8 cellular contexts compared by ENCODE assay signal in the genomic region with DNA sequence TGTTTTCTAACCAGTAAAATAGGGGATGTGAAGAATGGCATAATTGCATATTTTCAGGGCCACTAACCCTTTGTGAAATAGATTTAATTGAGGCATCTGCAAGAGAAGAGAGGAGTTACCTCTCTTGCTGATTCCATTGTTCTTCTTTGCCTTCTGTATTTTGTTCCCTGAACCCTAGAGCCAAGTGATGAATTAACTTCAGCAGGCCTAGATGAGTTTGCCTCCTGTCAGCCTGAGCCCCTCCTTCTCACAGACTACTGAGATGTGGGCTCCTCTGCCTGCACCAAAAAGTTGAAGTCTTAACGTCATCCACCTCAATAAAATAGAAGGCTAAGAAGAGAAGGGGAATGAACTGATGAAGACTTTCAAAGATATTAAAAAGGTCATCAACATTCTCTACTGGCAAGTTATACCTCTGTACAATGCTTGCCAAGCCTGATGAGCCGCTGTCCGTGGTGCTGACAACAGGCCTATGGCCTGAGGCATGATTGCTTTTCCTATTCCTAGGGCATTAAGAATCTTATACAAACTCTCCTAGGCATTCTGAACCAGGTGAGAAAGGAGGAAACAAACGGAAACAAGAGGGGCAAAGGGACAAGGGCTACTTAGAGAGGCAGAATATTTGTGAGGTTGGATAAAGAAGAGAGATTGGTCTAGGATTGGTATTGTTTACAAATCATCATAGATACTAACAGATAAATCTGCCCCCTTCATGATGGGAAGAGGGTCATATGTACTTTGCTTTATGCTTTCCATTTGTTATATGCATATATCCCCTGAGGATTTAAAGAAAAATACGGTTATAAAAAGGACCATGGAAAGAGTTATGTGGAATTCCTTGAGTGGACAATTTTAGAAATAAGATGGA. TPM values are rescaled to one million over a fixed set of nuclear protein-coding genes. Genes with fewer than 3 reads are reported as not detected.
DNase-seq lines count a peak whose midpoint lies in the region; ATAC-seq, FAIRE-seq and TF ChIP-seq lines count a peak whose summit lies in the region.

No MANE protein-coding gene starts in this region.

- H3K27ac ChIP-seq in RWPE2 (ENCODE audit: poor library complexity, severe bottlenecking) (no peak overlapping the region), endothelial cell of umbilical vein (ENCODE audit: insufficient read depth, low read depth, low read length) (no peak overlapping the region), small intestine (ENCODE audit: low read depth in 1 of 2, low read length in 1 of 2) (no peak overlapping the region)

- H3K9ac ChIP-seq in endothelial cell of umbilical vein (replicated peaks; ENCODE audit: extremely low read depth, insufficient read depth, low read length) = no peak overlapping the region

- no peaks in the 10 kb centered on the region for H3K9me3 Mint-ChIP-seq in HFFc6

- no peaks in the 10 kb centered on the region for H3K79me2 ChIP-seq in endothelial cell of umbilical vein (ENCODE audit: control insufficient read depth, insufficient read depth, low read length)

- H3K36me3 Mint-ChIP-seq in HFFc6 (ENCODE audit: low read depth) = no peaks in the 10 kb centered on the region

- H3K27ac Mint-ChIP-seq in HFFc6 = no peak overlapping the region

- no peak overlapping the region for H3K4me2 ChIP-seq in endothelial cell of umbilical vein (ENCODE audit: insufficient read depth, low read length)

- no peak overlapping the region for H3K4me3 ChIP-seq in RWPE2 (ENCODE audit: severe bottlenecking)
- H3K4me3 ChIP-seq in endothelial cell of umbilical vein (replicated peaks in 1 of 3; ENCODE audit: insufficient read depth in 1 of 3, low read depth in 1 of 3, low read length in 3 of 3) = no peak overlapping the region
- H3K4me3 ChIP-seq in small intestine (ENCODE audit: low read depth in 1 of 2, low read length in 2 of 2) = no peak overlapping the region

- no peak overlapping the region for H3K4me3 Mint-ChIP-seq in HFFc6

- H3K4me1 ChIP-seq in RWPE2 (ENCODE audit: insufficient read depth, poor library complexity, severe bottlenecking) (no peaks in the 10 kb centered on the region), endothelial cell of umbilical vein (ENCODE audit: control insufficient read depth, extremely low read depth, insufficient read depth, low read length) (no peaks in the 10 kb centered on the region), small intestine (ENCODE audit: control insufficient read depth in 2 of 2, insufficient read depth in 1 of 2, low read depth in 1 of 2, low read length in 1 of 2) (no peaks in the 10 kb centered on the region)

- CTCF ChIA-PET in endothelial cell of umbilical vein (lab: Charles Lee) = no interaction called here

- POLR2A ChIA-PET in endothelial cell of umbilical vein (lab: Charles Lee) = no interaction called here

- H3K36me3 ChIP-seq in RWPE2 (ENCODE audit: low read depth) (no peaks in the 10 kb centered on the region), endothelial cell of umbilical vein (ENCODE audit: control insufficient read depth in 2 of 2, extremely low read depth in 1 of 2, insufficient read depth in 2 of 2, low read length in 2 of 2) (no peaks in the 10 kb centered on the region), small intestine (ENCODE audit: control insufficient read depth in 2 of 2, insufficient read depth in 2 of 2, low read length in 2 of 2) (no peaks in the 10 kb centered on the region)

- no peaks in the 10 kb centered on the region for H3K27me3 ChIP-seq in RWPE2 (ENCODE audit: insufficient read depth, poor library complexity, severe bottlenecking)
- H3K27me3 ChIP-seq in endothelial cell of umbilical vein (ENCODE audit: control insufficient read depth in 2 of 2, insufficient read depth in 2 of 2, low read length in 2 of 2) = no peaks in the 10 kb centered on the region
- no peaks in the 10 kb centered on the region for H3K27me3 ChIP-seq in small intestine (ENCODE audit: control insufficient read depth in 2 of 2, insufficient read depth in 2 of 2, low read length in 2 of 2)

- peaks cover 8% of the 10 kb centered on the region; the same call in 1 of the 2 replicates for H3K27me3 Mint-ChIP-seq in HFFc6 (ENCODE audit: insufficient read depth)

- intact Hi-C loops in endothelial cell of umbilical vein (cut with micrococcal nuclease) = no loop called here

- BruUV-seq in endothelial cell of umbilical vein (replicated peaks; lab: Mats Ljungman, UMichigan) = no TSS peak

- H3K9me1 ChIP-seq in endothelial cell of umbilical vein (replicated peaks; ENCODE audit: control insufficient read depth, extremely low read depth, insufficient read depth, low read length) = no peaks in the 10 kb centered on the region

- no peaks in the 10 kb centered on the region for H4K20me1 ChIP-seq in endothelial cell of umbilical vein (replicated peaks; ENCODE audit: control insufficient read depth, extremely low read depth, insufficient read depth, low read length)

- H2AFZ ChIP-seq in endothelial cell of umbilical vein (ENCODE audit: low read depth, low read length) = no peak overlapping the region

- dilution Hi-C loops in endothelial cell of umbilical vein (cut with MboI; ENCODE audit: extremely low pct_ligation_motif_present, low sequenced_read_pairs) = no loop called here

- DNase-seq in HFFc6 (peak; percentile 7), RWPE2 (ENCODE audit: low spot score) (no peak), endothelial cell of umbilical vein (ENCODE audit: low read depth, low spot score) (peak; percentile 41), small intestine (peak; percentile 42)

- no peaks in the 10 kb centered on the region for H3K4me1 Mint-ChIP-seq in HFFc6 (ENCODE audit: low read depth)

- FAIRE-seq in endothelial cell of umbilical vein (lab: Jason Lieb, UNC) = no peak
- no peak for FAIRE-seq in small intestine (lab: Jason Lieb, UNC)

- WGBS in small intestine, 3 donors = 18 to 24% (median 20%) methylated on average over 5 of the region's 5 CpGs

- TF ChIP-seq CTCF in HFFc6 (IDR thresholded peaks at IDR 0.05) (no peak), RWPE2 (IDR thresholded peaks at IDR 0.05; ENCODE audit: poor library complexity, severe bottlenecking) (no peak), endothelial cell of umbilical vein (IDR thresholded peaks at IDR 0.05; ENCODE audit: extremely low read depth in 1 of 2, insufficient read depth in 1 of 2, low read depth in 1 of 2, low read length in 2 of 2) (no peak)

- ATAC-seq in RWPE2 (ENCODE audit: low read depth) = peak; percentile 61; the same call in 2 of the 3 replicates
- ATAC-seq in HG02938 (IDR thresholded peaks at IDR 0.05; ENCODE audit: unreplicated experiment) = no peak
- ATAC-seq in HG03039 (IDR thresholded peaks at IDR 0.05; ENCODE audit: unreplicated experiment) = no peak
- ATAC-seq in HG03520 (IDR thresholded peaks at IDR 0.05; ENCODE audit: unreplicated experiment) = no peak
- ATAC-seq in GM21576 (IDR thresholded peaks at IDR 0.05; ENCODE audit: unreplicated experiment) = no peak

- TF ChIP-seq POLR2A in endothelial cell of umbilical vein (IDR thresholded peaks at IDR 0.05; ENCODE audit: low read depth, low read length) = no peak

- H3K9me3 ChIP-seq in RWPE2 (ENCODE audit: severe bottlenecking) = no peaks in the 10 kb centered on the region
- H3K9me3 ChIP-seq in endothelial cell of umbilical vein (replicated peaks; ENCODE audit: control insufficient read depth, insufficient read depth, low read length) = no peaks in the 10 kb centered on the region
- H3K9me3 ChIP-seq in small intestine (ENCODE audit: control insufficient read depth, low read depth) = no peaks in the 10 kb centered on the region

TF ChIP-seq in endothelial cell of umbilical vein, 7 proteins besides CTCF, POLR2A, EP300 and RAD21:
- TF ChIP-seq EZH2 (IDR thresholded peaks at IDR 0.05; ENCODE audit: borderline replicate concordance, low read depth, low read length, severe bottlenecking) = no peak
- TF ChIP-seq FOS (IDR thresholded peaks at IDR 0.05; ENCODE audit: borderline replicate concordance, insufficient read depth, low read length) = no peak
- TF ChIP-seq GATA2 (IDR thresholded peaks at IDR 0.05; ENCODE audit: insufficient read depth, insufficient read length, low read depth, low read length) = no peak
- TF ChIP-seq MYC (IDR thresholded peaks at IDR 0.05; ENCODE audit: low read depth, low read length) = no peak
- TF ChIP-seq JUN (IDR thresholded peaks at IDR 0.05; ENCODE audit: borderline replicate concordance, insufficient read depth, insufficient read length, low read depth) = no peak
- TF ChIP-seq, protein P1, sequence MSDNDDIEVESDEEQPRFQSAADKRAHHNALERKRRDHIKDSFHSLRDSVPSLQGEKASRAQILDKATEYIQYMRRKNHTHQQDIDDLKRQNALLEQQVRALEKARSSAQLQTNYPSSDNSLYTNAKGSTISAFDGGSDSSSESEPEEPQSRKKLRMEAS (IDR thresholded peaks at IDR 0.05; ENCODE audit: insufficient read depth, insufficient read length) = no peak
- TF ChIP-seq POLR2AphosphoS5 (IDR thresholded peaks at IDR 0.05; ENCODE audit: insufficient read depth, low read depth, low read length) = no peak

RNA-seq across cellular contexts. Expression of a gene that starts 46.8 kb away (rescaled TPM):
- under 1 TPM in 2 of 6 experiments, not detected in 4; 0.11 to 0.19 TPM for total RNA-seq in HFFc6 (2021; fragmentation: NEBNext Ultra II Directional; extraction: Animal tissue kit (Norgen Biotek cat#: 25700))
- total RNA-seq in endothelial cell of umbilical vein = 1.2 and 2.5 TPM in 2 replicates
- polyA plus RNA-seq in endothelial cell of umbilical vein = 10.2 and 52.1 TPM in 2 replicates
- 0.17 and 0.25 TPM in 2 replicates for polyA plus RNA-seq in endothelial cell of umbilical vein (2011; cell fraction: cytosol; rRNA removed)
- 0.66 and 7.9 TPM in 2 replicates for polyA plus RNA-seq in endothelial cell of umbilical vein (2011; cell fraction: nucleus; rRNA removed)
- 0.40 and 0.44 TPM in 2 replicates for polyA plus RNA-seq in endothelial cell of umbilical vein (2012)
- polyA minus RNA-seq in endothelial cell of umbilical vein = 2.0 and 2.2 TPM in 2 replicates
- polyA minus RNA-seq in endothelial cell of umbilical vein (2011; cell fraction: cytosol; rRNA and poly(A)+ RNA removed) = 28.1 TPM
- polyA minus RNA-seq in endothelial cell of umbilical vein (2011; cell fraction: nucleus; rRNA and poly(A)+ RNA removed) = 4.0 and 4.1 TPM in 2 replicates
- polyA plus RNA-seq in small intestine = 100 to 1,000 TPM in 1 of 3 donors, 10 to 100 TPM in 2; 41.1 to 436 (median 93.5) TPM
